8 cellular contexts compared by ENCODE assay signal in the genomic region with DNA sequence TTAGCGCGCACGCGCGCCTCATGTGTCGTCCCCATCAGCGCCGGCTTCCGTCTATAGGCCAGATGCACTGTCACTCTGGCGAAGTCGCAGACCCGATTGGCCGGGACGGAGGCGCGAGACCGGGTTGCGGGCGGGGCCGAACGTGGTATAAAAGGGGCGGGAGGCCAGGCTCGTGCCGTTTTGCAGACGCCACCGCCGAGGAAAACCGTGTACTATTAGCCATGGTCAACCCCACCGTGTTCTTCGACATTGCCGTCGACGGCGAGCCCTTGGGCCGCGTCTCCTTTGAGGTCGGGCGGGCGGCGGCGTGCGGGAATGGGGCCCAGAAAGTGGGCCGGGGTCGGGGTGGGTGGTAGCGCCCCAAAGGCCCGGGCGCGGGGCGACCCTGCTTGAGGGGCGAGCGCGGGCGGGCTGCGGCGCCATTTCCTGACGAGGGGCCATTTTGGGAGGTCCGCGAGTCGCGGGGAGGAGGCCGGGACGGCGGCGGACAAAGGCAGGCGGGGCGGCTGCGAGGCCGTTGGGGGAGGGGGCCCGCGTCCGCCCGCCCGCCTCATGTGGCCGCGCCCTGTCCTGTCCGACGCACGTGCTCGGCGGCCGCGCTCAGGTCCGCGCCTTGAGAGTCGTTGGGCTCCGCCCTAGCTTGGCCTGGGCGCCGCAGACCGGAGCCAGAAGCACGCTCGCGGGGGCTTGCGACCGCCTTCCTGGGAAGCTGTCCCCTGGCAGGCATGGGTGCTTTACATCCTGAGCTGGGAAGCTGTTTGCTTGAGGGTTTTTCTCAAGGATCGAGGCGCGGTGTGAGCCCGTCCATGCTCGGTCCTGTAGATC. TPM values are rescaled to one million over a fixed set of nuclear protein-coding genes. Genes with fewer than 3 reads are reported as not detected.
DNase-seq lines count a peak whose midpoint lies in the region; ATAC-seq and TF ChIP-seq lines count a peak whose summit lies in the region.

A gene (plus strand): TSS at position 178 of the 825 bp plus-strand sequence. CDS start 44 bp downstream, at position 222.

- POLR2A ChIA-PET in SK-N-SH (lab: Yijun Ruan, JAX), result interaction anchor here (0.5 to 2.6 kb wide), 10 partner anchors 9 to 773 kb away, joined by 3 to 14 read pairs (median 5); a partner anchor contains a TSS

- WGBS in SK-N-SH (ENCODE audit: low lambda C conversion rate), result under 1% methylated on average over 66 of the region's 99 CpGs

- no peaks in the 10 kb centered on the region for H3K9me2 ChIP-seq in SK-N-SH

- H3K36me3 ChIP-seq in GM06990 (ENCODE audit: control insufficient read depth, insufficient read depth, low read length), result peaks cover 12% of the 10 kb centered on the region
- H3K36me3 ChIP-seq in SK-N-SH (replicated peaks in 1 of 2; ENCODE audit: control insufficient read depth in 1 of 2, insufficient read depth in 2 of 2, low read length in 1 of 2), result peaks cover 26 to 39% of the 10 kb centered on the region in 2 experiments

- H3K4me1 ChIP-seq in SK-N-SH (ENCODE audit: control insufficient read depth in 1 of 2, insufficient read depth in 2 of 2, low read depth in 1 of 2, low read length in 1 of 2), result peaks cover 5 to 7% of the 10 kb centered on the region in 2 experiments; a peak in 3 of 4 replicates

- H3F3A ChIP-seq in SK-N-SH (replicated peaks; ENCODE audit: insufficient read depth), result peaks cover 46% of the 10 kb centered on the region

- H3K27me3 ChIP-seq in GM06990 (replicated peaks; ENCODE audit: control insufficient read depth, insufficient read depth, low read length) (no peaks in the 10 kb centered on the region), SK-N-SH (ENCODE audit: insufficient read depth) (no peaks in the 10 kb centered on the region)

- peak within 1 kb of the TSS; percentile 97 for H3K4me2 ChIP-seq in SK-N-SH

- ATAC-seq in HG02571 (IDR thresholded peaks at IDR 0.05; ENCODE audit: unreplicated experiment), result peak; percentile 84

- peak within 1 kb of the TSS; percentile 91 to 97 for H3K27ac ChIP-seq in SK-N-SH (ENCODE audit: low read depth in 2 of 2, low read length in 1 of 2)
- H3K27ac ChIP-seq in substantia nigra (ENCODE audit: low read depth, low read length, poor library complexity, severe bottlenecking), result peak within 1 kb of the TSS; percentile 95

- H3K9ac ChIP-seq in SK-N-SH, result peak within 1 kb of the TSS; percentile 98

- no peak; a peak in 1 of 4 replicates for TF ChIP-seq EP300 in SK-N-SH (IDR thresholded peaks at IDR 0.05; ENCODE audit: borderline replicate concordance in 1 of 2, low read depth in 1 of 2, low read length in 1 of 2)

- H3K9me3 ChIP-seq in SK-N-SH, result no peaks in the 10 kb centered on the region

- CTCF ChIA-PET in SK-N-SH (lab: Yijun Ruan, JAX), result interaction anchor here (0.6 to 4.4 kb wide), 8 partner anchors 14 to 531 kb away, joined by 3 to 13 read pairs (median 4); a partner anchor contains a TSS

- TF ChIP-seq CTCF in GM06990 (IDR thresholded peaks at IDR 0.05; ENCODE audit: insufficient read depth, low read length, poor library complexity, severe bottlenecking) (no peak), SK-N-SH (IDR thresholded peaks at IDR 0.05) (no peak)

- H3K4me3 ChIP-seq in GM06990 (replicated peaks; ENCODE audit: low read depth, low read length) (peak within 1 kb of the TSS; percentile 96), SK-N-SH (ENCODE audit: low read depth in 2 of 2, low read length in 1 of 2) (peak within 1 kb of the TSS; percentile 75 to 97)

- peak within 1 kb of the TSS; percentile 84 for H2AFZ ChIP-seq in SK-N-SH (ENCODE audit: low read depth)

- peak; percentile 98 for DNase-seq in GM06990 (ENCODE audit: extremely low read depth, insufficient read length)
- peak; percentile 99 for DNase-seq in NCI-H1092 (lab: John Stamatoyannopoulos, UW)
- peak; percentile 100 for DNase-seq in SK-N-SH
- peak; percentile 99 for DNase-seq in activated naive CD4-positive, alpha-beta T cell treated with anti-CD3 and anti-CD28 coated beads, Interleukin-2, amount 50 U/mL, for 16 hours
- peak; percentile 100 for DNase-seq in germinal center (ENCODE audit: low spot score)
- peak; percentile 93 for DNase-seq in non-pigmented ciliary epithelial cell (ENCODE audit: low read depth)
- DNase-seq in substantia nigra (lab: John Stamatoyannopoulos, UW), result peak; percentile 85 to 99 (median 95)

- peaks cover 69% of the 10 kb centered on the region for H3K79me2 ChIP-seq in SK-N-SH (ENCODE audit: insufficient read depth)

- no peak for TF ChIP-seq RAD21 in SK-N-SH (IDR thresholded peaks at IDR 0.05; ENCODE audit: low read length)

- H4K20me1 ChIP-seq in SK-N-SH (ENCODE audit: insufficient read depth), result peaks cover 44% of the 10 kb centered on the region

TF ChIP-seq in SK-N-SH, 30 proteins besides CTCF, POLR2A, EP300 and RAD21 (continues in another document):
- TF ChIP-seq EZH2phosphoT487 (IDR thresholded peaks at IDR 0.05; ENCODE audit: borderline replicate concordance, low read depth), result no peak
- TF ChIP-seq SIN3A (IDR thresholded peaks at IDR 0.05; ENCODE audit: borderline replicate concordance, low read depth, low read length), result peak; percentile 73
- no peak for TF ChIP-seq FOXM1 (IDR thresholded peaks at IDR 0.05; ENCODE audit: low read depth)
- no peak for TF ChIP-seq MEF2A (IDR thresholded peaks at IDR 0.05; ENCODE audit: borderline replicate concordance, low read depth)
- TF ChIP-seq FOSL2 (IDR thresholded peaks at IDR 0.05; ENCODE audit: borderline replicate concordance, low read depth), result no peak
- TF ChIP-seq TCF12 (IDR thresholded peaks at IDR 0.05), result no peak
- TF ChIP-seq GABPA (IDR thresholded peaks at IDR 0.05; ENCODE audit: low read depth), result no peak
- no peak for TF ChIP-seq RFX5 (IDR thresholded peaks at IDR 0.05; ENCODE audit: low read length)
- TF ChIP-seq, protein P1, sequence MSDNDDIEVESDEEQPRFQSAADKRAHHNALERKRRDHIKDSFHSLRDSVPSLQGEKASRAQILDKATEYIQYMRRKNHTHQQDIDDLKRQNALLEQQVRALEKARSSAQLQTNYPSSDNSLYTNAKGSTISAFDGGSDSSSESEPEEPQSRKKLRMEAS (IDR thresholded peaks at IDR 0.05; ENCODE audit: low read depth), result peak; percentile 93
- TF ChIP-seq, protein P2, sequence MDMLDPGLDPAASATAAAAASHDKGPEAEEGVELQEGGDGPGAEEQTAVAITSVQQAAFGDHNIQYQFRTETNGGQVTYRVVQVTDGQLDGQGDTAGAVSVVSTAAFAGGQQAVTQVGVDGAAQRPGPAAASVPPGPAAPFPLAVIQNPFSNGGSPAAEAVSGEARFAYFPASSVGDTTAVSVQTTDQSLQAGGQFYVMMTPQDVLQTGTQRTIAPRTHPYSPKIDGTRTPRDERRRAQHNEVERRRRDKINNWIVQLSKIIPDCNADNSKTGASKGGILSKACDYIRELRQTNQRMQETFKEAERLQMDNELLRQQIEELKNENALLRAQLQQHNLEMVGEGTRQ (IDR thresholded peaks at IDR 0.05; ENCODE audit: borderline replicate concordance, low read depth, low read length), result no peak
- peak; percentile 99 for TF ChIP-seq POLR2AphosphoS5 (IDR thresholded peaks at IDR 0.05; ENCODE audit: low read depth, low read length)
- TF ChIP-seq, protein P3, sequence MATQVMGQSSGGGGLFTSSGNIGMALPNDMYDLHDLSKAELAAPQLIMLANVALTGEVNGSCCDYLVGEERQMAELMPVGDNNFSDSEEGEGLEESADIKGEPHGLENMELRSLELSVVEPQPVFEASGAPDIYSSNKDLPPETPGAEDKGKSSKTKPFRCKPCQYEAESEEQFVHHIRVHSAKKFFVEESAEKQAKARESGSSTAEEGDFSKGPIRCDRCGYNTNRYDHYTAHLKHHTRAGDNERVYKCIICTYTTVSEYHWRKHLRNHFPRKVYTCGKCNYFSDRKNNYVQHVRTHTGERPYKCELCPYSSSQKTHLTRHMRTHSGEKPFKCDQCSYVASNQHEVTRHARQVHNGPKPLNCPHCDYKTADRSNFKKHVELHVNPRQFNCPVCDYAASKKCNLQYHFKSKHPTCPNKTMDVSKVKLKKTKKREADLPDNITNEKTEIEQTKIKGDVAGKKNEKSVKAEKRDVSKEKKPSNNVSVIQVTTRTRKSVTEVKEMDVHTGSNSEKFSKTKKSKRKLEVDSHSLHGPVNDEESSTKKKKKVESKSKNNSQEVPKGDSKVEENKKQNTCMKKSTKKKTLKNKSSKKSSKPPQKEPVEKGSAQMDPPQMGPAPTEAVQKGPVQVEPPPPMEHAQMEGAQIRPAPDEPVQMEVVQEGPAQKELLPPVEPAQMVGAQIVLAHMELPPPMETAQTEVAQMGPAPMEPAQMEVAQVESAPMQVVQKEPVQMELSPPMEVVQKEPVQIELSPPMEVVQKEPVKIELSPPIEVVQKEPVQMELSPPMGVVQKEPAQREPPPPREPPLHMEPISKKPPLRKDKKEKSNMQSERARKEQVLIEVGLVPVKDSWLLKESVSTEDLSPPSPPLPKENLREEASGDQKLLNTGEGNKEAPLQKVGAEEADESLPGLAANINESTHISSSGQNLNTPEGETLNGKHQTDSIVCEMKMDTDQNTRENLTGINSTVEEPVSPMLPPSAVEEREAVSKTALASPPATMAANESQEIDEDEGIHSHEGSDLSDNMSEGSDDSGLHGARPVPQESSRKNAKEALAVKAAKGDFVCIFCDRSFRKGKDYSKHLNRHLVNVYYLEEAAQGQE (IDR thresholded peaks at IDR 0.05; ENCODE audit: low read depth, low read length), result peak; percentile 65
- TF ChIP-seq SMC3 (IDR thresholded peaks at IDR 0.05; ENCODE audit: low read depth, low read length), result no peak
- no peak for TF ChIP-seq ELF1 (IDR thresholded peaks at IDR 0.05)
- no peak for TF ChIP-seq FOXJ3 (CRISPR knock-in tag; IDR thresholded peaks at IDR 0.05)
- peak; percentile 90 for TF ChIP-seq CHD2 (IDR thresholded peaks at IDR 0.05; ENCODE audit: low read length, partially characterized antibody)
- peak; percentile 94 for TF ChIP-seq TAF1 (IDR thresholded peaks at IDR 0.05; ENCODE audit: borderline replicate concordance, low read depth, low read length)
- peak; percentile 86 for TF ChIP-seq YY1 (IDR thresholded peaks at IDR 0.05; ENCODE audit: low read depth)
- peak; percentile 51; the same call in 1 of the 2 replicates for TF ChIP-seq TEAD4 (IDR thresholded peaks at IDR 0.05; ENCODE audit: borderline replicate concordance, insufficient read depth)
- TF ChIP-seq, protein P4, sequence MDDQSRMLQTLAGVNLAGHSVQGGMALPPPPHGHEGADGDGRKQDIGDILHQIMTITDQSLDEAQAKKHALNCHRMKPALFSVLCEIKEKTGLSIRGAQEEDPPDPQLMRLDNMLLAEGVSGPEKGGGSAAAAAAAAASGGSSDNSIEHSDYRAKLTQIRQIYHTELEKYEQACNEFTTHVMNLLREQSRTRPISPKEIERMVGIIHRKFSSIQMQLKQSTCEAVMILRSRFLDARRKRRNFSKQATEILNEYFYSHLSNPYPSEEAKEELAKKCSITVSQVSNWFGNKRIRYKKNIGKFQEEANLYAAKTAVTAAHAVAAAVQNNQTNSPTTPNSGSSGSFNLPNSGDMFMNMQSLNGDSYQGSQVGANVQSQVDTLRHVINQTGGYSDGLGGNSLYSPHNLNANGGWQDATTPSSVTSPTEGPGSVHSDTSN (IDR thresholded peaks at IDR 0.05), result peak; percentile 100

RNA-seq across cellular contexts. Expression of the gene that starts here (rescaled TPM):
- polyA plus RNA-seq in SK-N-SH (2012; rRNA removed), result 6,239 and 6,267 TPM in 2 replicates
- 7,289 and 8,124 TPM in 2 replicates for polyA plus RNA-seq in SK-N-SH (2012; cell fraction: cytosol; rRNA removed)
- 2,405 and 2,816 TPM in 2 replicates for polyA plus RNA-seq in SK-N-SH (2012; cell fraction: nucleus; rRNA removed)

Comparison
In these comparisons a context has a peak if more than half of its experiments do, and no peak if none do; other contexts are left out.
1. Peak in every context shown above with its lines: DNase-seq, ATAC-seq, H3K4me3 ChIP-seq and H3K27ac ChIP-seq.